Comparison of ENCODE assay signal across 1 cellular context in genomic region chr12:123533672-123534643, GRCh38.
A peak's percentile ranks its signal among the peaks of the same experiment; 100 is the strongest.
TF ChIP-seq lines count a peak whose summit lies in the region.

A gene with protein sequence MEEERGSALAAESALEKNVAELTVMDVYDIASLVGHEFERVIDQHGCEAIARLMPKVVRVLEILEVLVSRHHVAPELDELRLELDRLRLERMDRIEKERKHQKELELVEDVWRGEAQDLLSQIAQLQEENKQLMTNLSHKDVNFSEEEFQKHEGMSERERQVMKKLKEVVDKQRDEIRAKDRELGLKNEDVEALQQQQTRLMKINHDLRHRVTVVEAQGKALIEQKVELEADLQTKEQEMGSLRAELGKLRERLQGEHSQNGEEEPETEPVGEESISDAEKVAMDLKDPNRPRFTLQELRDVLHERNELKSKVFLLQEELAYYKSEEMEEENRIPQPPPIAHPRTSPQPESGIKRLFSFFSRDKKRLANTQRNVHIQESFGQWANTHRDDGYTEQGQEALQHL (minus strand): TSS chr12:123533719. CDS start chr12:123533482, 237 bp downstream.

TF ChIP-seq in A549, 52 proteins besides CTCF, POLR2A, EP300 and RAD21 (continued from another document):
- TF ChIP-seq REST (IDR thresholded peaks at IDR 0.05) (no peak), BCL3 (IDR thresholded peaks at IDR 0.05) (peak; percentile 63; the same call in 1 of the 3 replicates), JUN (IDR thresholded peaks at IDR 0.05) (peak in 1 of 2 experiments; percentile 70; a peak in 2 of 5 replicates), FOSB (CRISPR knock-in tag; IDR thresholded peaks at IDR 0.05) (no peak), SMC3 (IDR thresholded peaks at IDR 0.05) (peak; percentile 48), HOXB13 (CRISPR knock-in tag; IDR thresholded peaks at IDR 0.05; ENCODE audit: low read depth) (no peak), RCOR1 (IDR thresholded peaks at IDR 0.05; ENCODE audit: low read depth, low read length) (no peak), ZC3H11A (IDR thresholded peaks at IDR 0.05) (no peak), EHMT2 (IDR thresholded peaks at IDR 0.05; ENCODE audit: low read depth) (no peak), POLR2AphosphoS2 (conservative IDR thresholded peaks at IDR 0.05; ENCODE audit: low read length) (no peak), HEYL (CRISPR knock-in tag; IDR thresholded peaks at IDR 0.05) (no peak), NFE2L2 (conservative IDR thresholded peaks at IDR 0.05; ENCODE audit: low read length) (no peak), HOXB5 (CRISPR knock-in tag; IDR thresholded peaks at IDR 0.05) (peak; percentile 98), EHF (CRISPR knock-in tag; IDR thresholded peaks at IDR 0.05) (no peak), ESRRA (IDR thresholded peaks at IDR 0.05; ENCODE audit: borderline replicate concordance, low read length) (no peak), CHD2 (IDR thresholded peaks at IDR 0.05; ENCODE audit: low read length, partially characterized antibody) (no peak)
